8 cellular contexts compared by ENCODE assay signal in genomic region chr11:14358729-14359439, GRCh38. TPM values are rescaled to one million over a fixed set of nuclear protein-coding genes. Genes with fewer than 3 reads are reported as not detected.
DNase-seq lines count a peak whose midpoint lies in the region; ATAC-seq lines count a peak whose summit lies in the region.

TSS of gene RRAS2 (minus strand) at chr11:14359183. CDS start at chr11:14358870, 313 bp downstream.

- no peaks in the 10 kb centered on the region for H3K27me3 Mint-ChIP-seq in CD4-positive, alpha-beta memory T cell

- H3K27me3 ChIP-seq in CD4-positive, alpha-beta memory T cell (ENCODE audit: insufficient read depth, low read length), result no peaks in the 10 kb centered on the region
- H3K27me3 ChIP-seq in neuron (ENCODE audit: insufficient read depth, low read length), result no peaks in the 10 kb centered on the region

- CTCF ChIA-PET in CD4-positive, alpha-beta memory T cell (lab: Charles Lee; ENCODE audit: partially characterized antibody), result no interaction called here

- H3K36me3 Mint-ChIP-seq in CD4-positive, alpha-beta memory T cell, result peaks cover 0 to 5% of the 10 kb centered on the region in 2 donors

- intact Hi-C loops in CD4-positive, alpha-beta memory T cell (cut with micrococcal nuclease), result loop anchor here (2.0 to 10.0 kb wide), 5 partner anchors 22 to 894 kb away; partner anchors contain the start of genes BTBD10 and CYP2R1

- no peaks in the 10 kb centered on the region for H3K9me3 Mint-ChIP-seq in CD4-positive, alpha-beta memory T cell

- H3K4me3 ChIP-seq in CD4-positive, alpha-beta memory T cell (ENCODE audit: low read length in 2 of 2), result peak within 1 kb of the TSS; percentile 52 to 66
- peak within 1 kb of the TSS; percentile 76 for H3K4me3 ChIP-seq in neuron (ENCODE audit: low read length)

- H2AFZ ChIP-seq in neuron (ENCODE audit: low read depth, low read length), result peak within 1 kb of the TSS; percentile 84

- peaks cover 24 to 37% (median 30%) of the 10 kb centered on the region in 4 donors for H3K4me1 Mint-ChIP-seq in CD4-positive, alpha-beta memory T cell

- peaks cover 16% of the 10 kb centered on the region for H3K4me1 ChIP-seq in CD4-positive, alpha-beta memory T cell (ENCODE audit: insufficient read depth, low read length)
- H3K4me1 ChIP-seq in neuron (ENCODE audit: insufficient read depth, low read length), result peaks cover 9% of the 10 kb centered on the region

- H3K27ac ChIP-seq in CD4-positive, alpha-beta memory T cell (ENCODE audit: low read depth, low read length), result peak within 1 kb of the TSS; percentile 44

- DNase-seq in CD4-positive, alpha-beta memory T cell, result peak; percentile 70 to 79 (median 78)
- DNase-seq in RKO (ENCODE audit: low spot score) (peak; percentile 77), fibroblast of the conjunctiva (ENCODE audit: low read depth) (peak; percentile 49), stromal cell of bone marrow (ENCODE audit: low read depth) (peak; percentile 47)
- peak; percentile 75 for DNase-seq in activated T-helper 9 cell treated with anti-CD3 and anti-CD28 coated beads, Interleukin-2, amount 50 U/mL, for 16 hours (ENCODE audit: low read depth)

- H3K36me3 ChIP-seq in CD4-positive, alpha-beta memory T cell (ENCODE audit: insufficient read depth, low read length), result no peaks in the 10 kb centered on the region
- H3K36me3 ChIP-seq in neuron (ENCODE audit: insufficient read depth, low read length), result no peaks in the 10 kb centered on the region

- H3K27ac Mint-ChIP-seq in CD4-positive, alpha-beta memory T cell, result peak within 1 kb of the TSS; percentile 79 to 98 (median 91)

- peak; percentile 93 for ATAC-seq in GM19324 (IDR thresholded peaks at IDR 0.05; ENCODE audit: low FRiP score, unreplicated experiment)
- ATAC-seq in HG03460 (IDR thresholded peaks at IDR 0.05; ENCODE audit: unreplicated experiment), result peak; percentile 85

- POLR2A ChIA-PET in CD4-positive, alpha-beta memory T cell (lab: Charles Lee; ENCODE audit: partially characterized antibody), result interaction anchor here (1.4 to 1.6 kb wide), 3 partner anchors 12 to 58 kb away, joined by 3 to 4 read pairs (median 4); no protein-coding TSS in a partner anchor

- peak within 1 kb of the TSS; percentile 91 to 99 (median 97) for H3K4me3 Mint-ChIP-seq in CD4-positive, alpha-beta memory T cell

- H3K9me3 ChIP-seq in CD4-positive, alpha-beta memory T cell (ENCODE audit: control insufficient read depth in 1 of 2, low read length in 2 of 2), result no peaks in the 10 kb centered on the region
- H3K9me3 ChIP-seq in neuron (ENCODE audit: low read length), result no peaks in the 10 kb centered on the region

RNA-seq across cellular contexts. Expression of gene RRAS2, which starts in this region (rescaled TPM):
- 10 to 100 TPM; 11.4 to 11.8 TPM for total RNA-seq in CD4-positive, alpha-beta memory T cell
- polyA plus RNA-seq in CD4-positive, alpha-beta memory T cell, result 10 to 100 TPM; 11.5 to 12.5 TPM

Comparison
In these comparisons a context has a peak if more than half of its experiments do, and no peak if none do; other contexts are left out.
1. Peak in every context shown above with its lines: DNase-seq, ATAC-seq, H3K4me3 ChIP-seq and H3K27ac ChIP-seq.